8 cellular contexts compared by ENCODE assay signal in the genomic region with DNA sequence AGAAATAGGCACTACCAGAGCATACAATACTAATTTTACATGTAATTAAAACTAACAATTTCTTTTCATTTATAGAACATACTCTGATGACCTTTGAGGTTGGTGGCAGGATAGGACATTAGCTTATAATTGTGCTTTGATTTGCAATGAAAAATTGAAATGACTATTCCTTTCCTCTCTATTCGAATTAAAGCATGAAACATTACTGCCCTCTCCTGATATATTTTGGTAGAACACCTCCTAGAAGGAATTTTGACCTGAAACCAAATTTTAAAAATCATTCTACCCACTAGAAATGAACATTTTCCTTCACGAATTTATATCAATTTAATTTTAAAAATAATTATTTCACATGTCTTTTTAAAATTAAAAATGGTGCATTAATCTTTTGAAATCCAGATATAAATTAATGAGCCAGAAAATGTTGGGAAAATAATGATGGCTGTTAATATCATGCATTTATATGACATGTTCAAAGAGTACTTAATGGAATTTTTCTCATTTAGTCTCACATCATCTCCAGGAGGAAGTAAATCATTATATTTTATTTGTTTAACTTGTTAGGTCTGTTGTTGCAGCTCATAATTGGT.
A peak's percentile ranks its signal among the peaks of the same experiment; 100 is the strongest.
DNase-seq lines count a peak whose midpoint lies in the region; ATAC-seq, FAIRE-seq and TF ChIP-seq lines count a peak whose summit lies in the region.

No MANE protein-coding gene starts in this region.

- ATAC-seq in HG03097 (IDR thresholded peaks at IDR 0.05; ENCODE audit: low FRiP score, unreplicated experiment), result no peak

- peak; percentile 81 for FAIRE-seq in H54 (lab: Jason Lieb, UNC)

- intact Hi-C loops in posterior cingulate gyrus (cut with DNase I), result no loop called here

- TF ChIP-seq POLR2A in H54 (IDR thresholded peaks at IDR 0.05; ENCODE audit: low read depth, low read length), result no peak

- DNase-seq in A172 (ENCODE audit: low spot score), result peak; percentile 15
- DNase-seq in H54 (ENCODE audit: insufficient read length, low spot score), result no peak
- peak; percentile 60 for DNase-seq in SK-N-DZ (ENCODE audit: low spot score)
- peak; percentile 17 for DNase-seq in iris pigment epithelial cell (ENCODE audit: low read depth)
- no peak for DNase-seq in stimulated activated CD4-positive, alpha-beta T cell treated with anti-CD3 and anti-CD28 coated beads, Interleukin-4, amount 100 ng/mL, for 4 hours
- no peak for DNase-seq in posterior cingulate gyrus
- no peak for DNase-seq in activated T-cell treated with anti-CD3 and anti-CD28 coated beads, Interleukin-2, amount 50 U/mL, for 1 hour

Comparison
In these comparisons a context has a peak if more than half of its experiments do, and no peak if none do; other contexts are left out.
1. DNase-seq: peak in A172 (single experiment), SK-N-DZ (single experiment) and iris pigment epithelial cell (single experiment); none in H54 (single experiment), stimulated activated CD4-positive, alpha-beta T cell treated with anti-CD3 and anti-CD28 coated beads, Interleukin-4, amount 100 ng/mL, for 4 hours (0 of 2), posterior cingulate gyrus (0 of 10) and activated T-cell treated with anti-CD3 and anti-CD28 coated beads, Interleukin-2, amount 50 U/mL, for 1 hour (single experiment).